In the genomic region with DNA sequence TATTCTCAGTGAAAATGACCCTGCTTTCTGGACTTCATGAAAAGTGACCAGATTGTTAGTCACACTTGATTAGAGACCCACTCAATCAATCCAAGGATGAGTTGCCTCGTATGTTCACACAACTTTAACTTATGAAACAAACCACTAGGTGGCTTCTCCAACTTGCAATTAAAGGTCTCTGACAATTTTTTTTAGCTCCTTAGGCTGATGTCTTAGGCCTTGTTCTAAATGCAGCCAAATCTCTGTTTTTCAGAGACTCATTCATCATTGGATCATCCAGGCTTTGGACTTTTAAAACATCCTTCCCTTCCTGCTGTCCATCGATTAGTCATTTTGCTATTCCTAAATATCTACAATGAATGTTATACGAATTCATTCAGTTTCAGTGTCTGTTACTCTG, we compare ENCODE assay signal across 1 cellular context.
TF ChIP-seq lines count a peak whose summit lies in the region.

No MANE protein-coding gene starts in this region.

TF ChIP-seq in GM12878, 131 proteins besides CTCF, POLR2A, EP300 and RAD21 (continued from another document):
- TF ChIP-seq MYB (IDR thresholded peaks at IDR 0.05; ENCODE audit: borderline replicate concordance, low read depth, low read length) (no peak), TCF3 (IDR thresholded peaks at IDR 0.05; ENCODE audit: borderline replicate concordance, insufficient read depth, low read depth, low read length) (no peak), POLR2AphosphoS2 (IDR thresholded peaks at IDR 0.05; ENCODE audit: low read depth, low read length) (no peak), BRCA1 (IDR thresholded peaks at IDR 0.05; ENCODE audit: low read depth, low read length) (no peak), TAF1 (IDR thresholded peaks at IDR 0.05; ENCODE audit: borderline replicate concordance, low read depth, low read length) (no peak), ZNF384 (IDR thresholded peaks at IDR 0.05; ENCODE audit: borderline replicate concordance, low read depth, low read length) (peak; percentile 88), CREM (IDR thresholded peaks at IDR 0.05; ENCODE audit: low read depth) (no peak), FOXM1 (IDR thresholded peaks at IDR 0.05; ENCODE audit: low read depth, low read length) (no peak), ZBED1 (IDR thresholded peaks at IDR 0.05; ENCODE audit: borderline replicate concordance) (no peak), RELA (IDR thresholded peaks at IDR 0.05; ENCODE audit: borderline replicate concordance, partially characterized antibody) (no peak), RUNX3 (IDR thresholded peaks at IDR 0.05; ENCODE audit: low read length) (0 out of 2 replicates have a peak, but pooled peaks have one; percentile 12), WRNIP1 (IDR thresholded peaks at IDR 0.05; ENCODE audit: borderline replicate concordance, low read depth, low read length) (no peak)
- TF ChIP-seq, protein P1, sequence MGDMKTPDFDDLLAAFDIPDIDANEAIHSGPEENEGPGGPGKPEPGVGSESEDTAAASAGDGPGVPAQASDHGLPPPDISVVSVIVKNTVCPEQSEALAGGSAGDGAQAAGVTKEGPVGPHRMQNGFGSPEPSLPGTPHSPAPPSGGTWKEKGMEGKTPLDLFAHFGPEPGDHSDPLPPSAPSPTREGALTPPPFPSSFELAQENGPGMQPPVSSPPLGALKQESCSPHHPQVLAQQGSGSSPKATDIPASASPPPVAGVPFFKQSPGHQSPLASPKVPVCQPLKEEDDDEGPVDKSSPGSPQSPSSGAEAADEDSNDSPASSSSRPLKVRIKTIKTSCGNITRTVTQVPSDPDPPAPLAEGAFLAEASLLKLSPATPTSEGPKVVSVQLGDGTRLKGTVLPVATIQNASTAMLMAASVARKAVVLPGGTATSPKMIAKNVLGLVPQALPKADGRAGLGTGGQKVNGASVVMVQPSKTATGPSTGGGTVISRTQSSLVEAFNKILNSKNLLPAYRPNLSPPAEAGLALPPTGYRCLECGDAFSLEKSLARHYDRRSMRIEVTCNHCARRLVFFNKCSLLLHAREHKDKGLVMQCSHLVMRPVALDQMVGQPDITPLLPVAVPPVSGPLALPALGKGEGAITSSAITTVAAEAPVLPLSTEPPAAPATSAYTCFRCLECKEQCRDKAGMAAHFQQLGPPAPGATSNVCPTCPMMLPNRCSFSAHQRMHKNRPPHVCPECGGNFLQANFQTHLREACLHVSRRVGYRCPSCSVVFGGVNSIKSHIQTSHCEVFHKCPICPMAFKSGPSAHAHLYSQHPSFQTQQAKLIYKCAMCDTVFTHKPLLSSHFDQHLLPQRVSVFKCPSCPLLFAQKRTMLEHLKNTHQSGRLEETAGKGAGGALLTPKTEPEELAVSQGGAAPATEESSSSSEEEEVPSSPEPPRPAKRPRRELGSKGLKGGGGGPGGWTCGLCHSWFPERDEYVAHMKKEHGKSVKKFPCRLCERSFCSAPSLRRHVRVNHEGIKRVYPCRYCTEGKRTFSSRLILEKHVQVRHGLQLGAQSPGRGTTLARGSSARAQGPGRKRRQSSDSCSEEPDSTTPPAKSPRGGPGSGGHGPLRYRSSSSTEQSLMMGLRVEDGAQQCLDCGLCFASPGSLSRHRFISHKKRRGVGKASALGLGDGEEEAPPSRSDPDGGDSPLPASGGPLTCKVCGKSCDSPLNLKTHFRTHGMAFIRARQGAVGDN (IDR thresholded peaks at IDR 0.05): no peak
- TF ChIP-seq, protein P2, sequence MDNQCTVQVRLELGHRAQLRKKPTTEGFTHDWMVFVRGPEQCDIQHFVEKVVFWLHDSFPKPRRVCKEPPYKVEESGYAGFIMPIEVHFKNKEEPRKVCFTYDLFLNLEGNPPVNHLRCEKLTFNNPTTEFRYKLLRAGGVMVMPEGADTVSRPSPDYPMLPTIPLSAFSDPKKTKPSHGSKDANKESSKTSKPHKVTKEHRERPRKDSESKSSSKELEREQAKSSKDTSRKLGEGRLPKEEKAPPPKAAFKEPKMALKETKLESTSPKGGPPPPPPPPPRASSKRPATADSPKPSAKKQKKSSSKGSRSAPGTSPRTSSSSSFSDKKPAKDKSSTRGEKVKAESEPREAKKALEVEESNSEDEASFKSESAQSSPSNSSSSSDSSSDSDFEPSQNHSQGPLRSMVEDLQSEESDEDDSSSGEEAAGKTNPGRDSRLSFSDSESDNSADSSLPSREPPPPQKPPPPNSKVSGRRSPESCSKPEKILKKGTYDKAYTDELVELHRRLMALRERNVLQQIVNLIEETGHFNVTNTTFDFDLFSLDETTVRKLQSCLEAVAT (IDR thresholded peaks at IDR 0.05): no peak
- TF ChIP-seq, protein P3, sequence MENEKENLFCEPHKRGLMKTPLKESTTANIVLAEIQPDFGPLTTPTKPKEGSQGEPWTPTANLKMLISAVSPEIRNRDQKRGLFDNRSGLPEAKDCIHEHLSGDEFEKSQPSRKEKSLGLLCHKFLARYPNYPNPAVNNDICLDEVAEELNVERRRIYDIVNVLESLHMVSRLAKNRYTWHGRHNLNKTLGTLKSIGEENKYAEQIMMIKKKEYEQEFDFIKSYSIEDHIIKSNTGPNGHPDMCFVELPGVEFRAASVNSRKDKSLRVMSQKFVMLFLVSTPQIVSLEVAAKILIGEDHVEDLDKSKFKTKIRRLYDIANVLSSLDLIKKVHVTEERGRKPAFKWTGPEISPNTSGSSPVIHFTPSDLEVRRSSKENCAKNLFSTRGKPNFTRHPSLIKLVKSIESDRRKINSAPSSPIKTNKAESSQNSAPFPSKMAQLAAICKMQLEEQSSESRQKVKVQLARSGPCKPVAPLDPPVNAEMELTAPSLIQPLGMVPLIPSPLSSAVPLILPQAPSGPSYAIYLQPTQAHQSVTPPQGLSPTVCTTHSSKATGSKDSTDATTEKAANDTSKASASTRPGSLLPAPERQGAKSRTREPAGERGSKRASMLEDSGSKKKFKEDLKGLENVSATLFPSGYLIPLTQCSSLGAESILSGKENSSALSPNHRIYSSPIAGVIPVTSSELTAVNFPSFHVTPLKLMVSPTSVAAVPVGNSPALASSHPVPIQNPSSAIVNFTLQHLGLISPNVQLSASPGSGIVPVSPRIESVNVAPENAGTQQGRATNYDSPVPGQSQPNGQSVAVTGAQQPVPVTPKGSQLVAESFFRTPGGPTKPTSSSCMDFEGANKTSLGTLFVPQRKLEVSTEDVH (IDR thresholded peaks at IDR 0.05; ENCODE audit: low read depth, partially characterized antibody): no peak
- TF ChIP-seq, protein P4, sequence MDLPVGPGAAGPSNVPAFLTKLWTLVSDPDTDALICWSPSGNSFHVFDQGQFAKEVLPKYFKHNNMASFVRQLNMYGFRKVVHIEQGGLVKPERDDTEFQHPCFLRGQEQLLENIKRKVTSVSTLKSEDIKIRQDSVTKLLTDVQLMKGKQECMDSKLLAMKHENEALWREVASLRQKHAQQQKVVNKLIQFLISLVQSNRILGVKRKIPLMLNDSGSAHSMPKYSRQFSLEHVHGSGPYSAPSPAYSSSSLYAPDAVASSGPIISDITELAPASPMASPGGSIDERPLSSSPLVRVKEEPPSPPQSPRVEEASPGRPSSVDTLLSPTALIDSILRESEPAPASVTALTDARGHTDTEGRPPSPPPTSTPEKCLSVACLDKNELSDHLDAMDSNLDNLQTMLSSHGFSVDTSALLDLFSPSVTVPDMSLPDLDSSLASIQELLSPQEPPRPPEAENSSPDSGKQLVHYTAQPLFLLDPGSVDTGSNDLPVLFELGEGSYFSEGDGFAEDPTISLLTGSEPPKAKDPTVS (IDR thresholded peaks at IDR 0.05; ENCODE audit: low read depth, low read length): no peak
- TF ChIP-seq, protein P5, sequence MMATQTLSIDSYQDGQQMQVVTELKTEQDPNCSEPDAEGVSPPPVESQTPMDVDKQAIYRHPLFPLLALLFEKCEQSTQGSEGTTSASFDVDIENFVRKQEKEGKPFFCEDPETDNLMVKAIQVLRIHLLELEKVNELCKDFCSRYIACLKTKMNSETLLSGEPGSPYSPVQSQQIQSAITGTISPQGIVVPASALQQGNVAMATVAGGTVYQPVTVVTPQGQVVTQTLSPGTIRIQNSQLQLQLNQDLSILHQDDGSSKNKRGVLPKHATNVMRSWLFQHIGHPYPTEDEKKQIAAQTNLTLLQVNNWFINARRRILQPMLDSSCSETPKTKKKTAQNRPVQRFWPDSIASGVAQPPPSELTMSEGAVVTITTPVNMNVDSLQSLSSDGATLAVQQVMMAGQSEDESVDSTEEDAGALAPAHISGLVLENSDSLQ (IDR thresholded peaks at IDR 0.05): peak; percentile 54
- TF ChIP-seq, protein P6, sequence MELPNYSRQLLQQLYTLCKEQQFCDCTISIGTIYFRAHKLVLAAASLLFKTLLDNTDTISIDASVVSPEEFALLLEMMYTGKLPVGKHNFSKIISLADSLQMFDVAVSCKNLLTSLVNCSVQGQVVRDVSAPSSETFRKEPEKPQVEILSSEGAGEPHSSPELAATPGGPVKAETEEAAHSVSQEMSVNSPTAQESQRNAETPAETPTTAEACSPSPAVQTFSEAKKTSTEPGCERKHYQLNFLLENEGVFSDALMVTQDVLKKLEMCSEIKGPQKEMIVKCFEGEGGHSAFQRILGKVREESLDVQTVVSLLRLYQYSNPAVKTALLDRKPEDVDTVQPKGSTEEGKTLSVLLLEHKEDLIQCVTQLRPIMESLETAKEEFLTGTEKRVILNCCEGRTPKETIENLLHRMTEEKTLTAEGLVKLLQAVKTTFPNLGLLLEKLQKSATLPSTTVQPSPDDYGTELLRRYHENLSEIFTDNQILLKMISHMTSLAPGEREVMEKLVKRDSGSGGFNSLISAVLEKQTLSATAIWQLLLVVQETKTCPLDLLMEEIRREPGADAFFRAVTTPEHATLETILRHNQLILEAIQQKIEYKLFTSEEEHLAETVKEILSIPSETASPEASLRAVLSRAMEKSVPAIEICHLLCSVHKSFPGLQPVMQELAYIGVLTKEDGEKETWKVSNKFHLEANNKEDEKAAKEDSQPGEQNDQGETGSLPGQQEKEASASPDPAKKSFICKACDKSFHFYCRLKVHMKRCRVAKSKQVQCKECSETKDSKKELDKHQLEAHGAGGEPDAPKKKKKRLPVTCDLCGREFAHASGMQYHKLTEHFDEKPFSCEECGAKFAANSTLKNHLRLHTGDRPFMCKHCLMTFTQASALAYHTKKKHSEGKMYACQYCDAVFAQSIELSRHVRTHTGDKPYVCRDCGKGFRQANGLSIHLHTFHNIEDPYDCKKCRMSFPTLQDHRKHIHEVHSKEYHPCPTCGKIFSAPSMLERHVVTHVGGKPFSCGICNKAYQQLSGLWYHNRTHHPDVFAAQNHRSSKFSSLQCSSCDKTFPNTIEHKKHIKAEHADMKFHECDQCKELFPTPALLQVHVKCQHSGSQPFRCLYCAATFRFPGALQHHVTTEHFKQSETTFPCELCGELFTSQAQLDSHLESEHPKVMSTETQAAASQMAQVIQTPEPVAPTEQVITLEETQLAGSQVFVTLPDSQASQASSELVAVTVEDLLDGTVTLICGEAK (IDR thresholded peaks at IDR 0.05; ENCODE audit: borderline replicate concordance): no peak
